24 cellular contexts compared by ENCODE assay signal in genomic region chr15:35282965-35283496, GRCh38.
DNase-seq lines count a peak whose midpoint lies in the region; ATAC-seq and TF ChIP-seq lines count a peak whose summit lies in the region.
"Had no signal": no experiment of that assay in that cellular context is flagged by ENCODE, and none has a peak within 500 bp of the region (broad histone marks: within the 10 kb centered on the region; RNA-seq: fewer than 3 reads in every experiment).

No MANE protein-coding gene starts in this region.

- TF ChIP-seq CTCF in CD14-positive monocyte (IDR thresholded peaks at IDR 0.05) (no peak), WTC11 (IDR thresholded peaks at IDR 0.05) (no peak), neural progenitor cell (IDR thresholded peaks at IDR 0.05) (no peak)

- no peaks in the 10 kb centered on the region for H3F3A ChIP-seq in neural progenitor cell (ENCODE audit: low read depth)

- H3K4me3 Mint-ChIP-seq in CD14-positive monocyte (no peak overlapping the region), WTC11 (no peak overlapping the region), neural progenitor cell (no peak overlapping the region)
- H3K4me3 Mint-ChIP-seq in dendritic cell treated with granulocyte-macrophage colony-stimulating factor and Interleukin-4, amounts not matched to agents 40 ng/mL and 50 ng/mL, for 4 days, result no peak overlapping the region
- H3K4me3 Mint-ChIP-seq: B cell; CD4-positive, alpha-beta memory T cell; CD4-positive, CD25-positive, alpha-beta regulatory T cell; CD8-positive, alpha-beta memory T cell had no signal

- no peaks in the 10 kb centered on the region for H3K4me1 ChIP-seq in neural progenitor cell
- H3K4me1 ChIP-seq: A549; BLaER1 treated with 17β-estradiol and CSF1 and Interleukin-3, amounts not matched to agents 10 nM and 100 nM had no signal

- no peak overlapping the region for H3K9ac ChIP-seq in neural progenitor cell
- H3K9ac ChIP-seq: BLaER1 treated with 17β-estradiol and CSF1 and Interleukin-3, amounts not matched to agents 10 nM and 100 nM had no signal

- ATAC-seq in WTC11 (no peak), GM19351 (IDR thresholded peaks at IDR 0.05; ENCODE audit: unreplicated experiment) (no peak), GM21367 (IDR thresholded peaks at IDR 0.05; ENCODE audit: unreplicated experiment) (no peak)
- ATAC-seq: A549, GM12878 had no signal

- CTCF ChIA-PET in WTC11 (lab: Charles Lee), result no interaction called here

- peak overlapping the region in 4 of 7 donors; percentile 13 to 30 (median 17) for H3K27ac Mint-ChIP-seq in CD14-positive monocyte
- no peak overlapping the region for H3K27ac Mint-ChIP-seq in WTC11
- H3K27ac Mint-ChIP-seq in dendritic cell treated with granulocyte-macrophage colony-stimulating factor and Interleukin-4, amounts not matched to agents 40 ng/mL and 50 ng/mL, for 4 days, result peak overlapping the region; percentile 3
- no peak overlapping the region for H3K27ac Mint-ChIP-seq in neural progenitor cell
- H3K27ac Mint-ChIP-seq: B cell; CD4-positive, CD25-positive, alpha-beta regulatory T cell; CD8-positive, alpha-beta memory T cell had no signal

- H3K4me3 ChIP-seq in neural progenitor cell, result no peak overlapping the region
- H3K4me3 ChIP-seq: A549; BLaER1 treated with 17β-estradiol and CSF1 and Interleukin-3, amounts not matched to agents 10 nM and 100 nM; GM12878 had no signal

- H3K27ac ChIP-seq in neural progenitor cell, result no peak overlapping the region
- H3K27ac ChIP-seq: 22Rv1; A549; BLaER1 treated with 17β-estradiol and CSF1 and Interleukin-3, amounts not matched to agents 10 nM and 100 nM; C4-2B had no signal

- no peaks in the 10 kb centered on the region for H4K20me1 ChIP-seq in neural progenitor cell (ENCODE audit: low read depth)
- H4K20me1 ChIP-seq: BLaER1 treated with 17β-estradiol and CSF1 and Interleukin-3, amounts not matched to agents 10 nM and 100 nM had no signal

- H3K9me3 ChIP-seq in neural progenitor cell (ENCODE audit: low read depth), result no peaks in the 10 kb centered on the region

- H3K4me2 ChIP-seq in neural progenitor cell, result no peak overlapping the region
- H3K4me2 ChIP-seq: A549; BLaER1 treated with 17β-estradiol and CSF1 and Interleukin-3, amounts not matched to agents 10 nM and 100 nM had no signal

- no peaks in the 10 kb centered on the region for H3K79me2 ChIP-seq in neural progenitor cell (ENCODE audit: low read depth)

- H3K36me3 ChIP-seq in neural progenitor cell, result no peaks in the 10 kb centered on the region

- H3K27me3 Mint-ChIP-seq in CD14-positive monocyte (ENCODE audit: low read depth in 3 of 3), result peaks cover 0 to 2% (median 0%) of the 10 kb centered on the region in 3 donors
- H3K27me3 Mint-ChIP-seq in WTC11 (ENCODE audit: low read depth), result no peaks in the 10 kb centered on the region; the same call in 1 of the 2 replicates
- no peaks in the 10 kb centered on the region for H3K27me3 Mint-ChIP-seq in dendritic cell treated with granulocyte-macrophage colony-stimulating factor and Interleukin-4, amounts not matched to agents 40 ng/mL and 50 ng/mL, for 4 days
- H3K27me3 Mint-ChIP-seq in neural progenitor cell (ENCODE audit: insufficient read depth, low read depth), result no peaks in the 10 kb centered on the region
- H3K27me3 Mint-ChIP-seq: B cell; CD4-positive, alpha-beta memory T cell; CD4-positive, CD25-positive, alpha-beta regulatory T cell had no signal

- H3K36me3 Mint-ChIP-seq in CD14-positive monocyte, result no peaks in the 10 kb centered on the region
- H3K36me3 Mint-ChIP-seq in WTC11, result peaks cover 47% of the 10 kb centered on the region
- H3K36me3 Mint-ChIP-seq in dendritic cell treated with granulocyte-macrophage colony-stimulating factor and Interleukin-4, amounts not matched to agents 40 ng/mL and 50 ng/mL, for 4 days (ENCODE audit: low read depth), result no peaks in the 10 kb centered on the region
- no peaks in the 10 kb centered on the region for H3K36me3 Mint-ChIP-seq in neural progenitor cell
- H3K36me3 Mint-ChIP-seq: CD4-positive, CD25-positive, alpha-beta regulatory T cell; CD8-positive, alpha-beta memory T cell had no signal

- POLR2A ChIA-PET in WTC11 (lab: Charles Lee), result no interaction called here

- no peak for DNase-seq in CD14-positive monocyte (ENCODE audit: low spot score)
- no peak for DNase-seq in WTC11 (ENCODE audit: low spot score)
- no peak for DNase-seq in neural progenitor cell (ENCODE audit: low spot score)
- DNase-seq: AML-193; CD4-positive, alpha-beta memory T cell; CD4-positive, CD25-positive, alpha-beta regulatory T cell; CD8-positive, alpha-beta memory T cell; COR-L47; DMS 273 treated with DMSO at 0.1 percent for 48 hours; DMS153; DMS53; DMS79; DND-41; EL; GDM1 had no signal

- intact Hi-C loops in CD14-positive monocyte (cut with micrococcal nuclease), result no loop called here
- intact Hi-C loops in dendritic cell treated with granulocyte-macrophage colony-stimulating factor and Interleukin-4, amounts not matched to agents 40 ng/mL and 50 ng/mL, for 4 days (cut with micrococcal nuclease), result no loop called here

- H3K27me3 ChIP-seq in neural progenitor cell, result no peaks in the 10 kb centered on the region
- H3K27me3 ChIP-seq: BLaER1 treated with 17β-estradiol and CSF1 and Interleukin-3, amounts not matched to agents 10 nM and 100 nM had no signal

- H3K9me3 Mint-ChIP-seq in CD14-positive monocyte (peaks cover 13 to 24% (median 19%) of the 10 kb centered on the region in 7 donors), WTC11 (peaks cover 55% of the 10 kb centered on the region), neural progenitor cell (peaks cover 11% of the 10 kb centered on the region)
- peaks cover 33% of the 10 kb centered on the region for H3K9me3 Mint-ChIP-seq in dendritic cell treated with granulocyte-macrophage colony-stimulating factor and Interleukin-4, amounts not matched to agents 40 ng/mL and 50 ng/mL, for 4 days

- H3K4me1 Mint-ChIP-seq in CD14-positive monocyte, result no peaks in the 10 kb centered on the region
- H3K4me1 Mint-ChIP-seq in WTC11, result peaks cover 21% of the 10 kb centered on the region
- no peaks in the 10 kb centered on the region for H3K4me1 Mint-ChIP-seq in dendritic cell treated with granulocyte-macrophage colony-stimulating factor and Interleukin-4, amounts not matched to agents 40 ng/mL and 50 ng/mL, for 4 days (ENCODE audit: low read depth)
- H3K4me1 Mint-ChIP-seq in neural progenitor cell, result no peaks in the 10 kb centered on the region
- H3K4me1 Mint-ChIP-seq: B cell; CD4-positive, alpha-beta memory T cell; CD4-positive, CD25-positive, alpha-beta regulatory T cell; CD8-positive, alpha-beta memory T cell had no signal

- H2AFZ ChIP-seq in neural progenitor cell (replicated peaks), result no peak overlapping the region

TF ChIP-seq in WTC11, 78 proteins besides CTCF, POLR2A, EP300 and RAD21:
- TF ChIP-seq HMGXB4 (CRISPR knock-in tag; IDR thresholded peaks at IDR 0.05) (no peak), ZNF512 (CRISPR knock-in tag; IDR thresholded peaks at IDR 0.05; ENCODE audit: borderline replicate concordance) (0 out of 2 replicates have a peak, but pooled peaks have one; percentile 17)

Comparison
In these comparisons a context has a peak if more than half of its experiments do, and no peak if none do; other contexts are left out.
1. H3K27ac Mint-ChIP-seq: peak in CD14-positive monocyte (4 of 7) and dendritic cell treated with granulocyte-macrophage colony-stimulating factor and Interleukin-4, amounts not matched to agents 40 ng/mL and 50 ng/mL, for 4 days (single experiment); none in WTC11 (single experiment) and neural progenitor cell (single experiment).